ENCODE assay signal across 9 cellular contexts in the genomic region with DNA sequence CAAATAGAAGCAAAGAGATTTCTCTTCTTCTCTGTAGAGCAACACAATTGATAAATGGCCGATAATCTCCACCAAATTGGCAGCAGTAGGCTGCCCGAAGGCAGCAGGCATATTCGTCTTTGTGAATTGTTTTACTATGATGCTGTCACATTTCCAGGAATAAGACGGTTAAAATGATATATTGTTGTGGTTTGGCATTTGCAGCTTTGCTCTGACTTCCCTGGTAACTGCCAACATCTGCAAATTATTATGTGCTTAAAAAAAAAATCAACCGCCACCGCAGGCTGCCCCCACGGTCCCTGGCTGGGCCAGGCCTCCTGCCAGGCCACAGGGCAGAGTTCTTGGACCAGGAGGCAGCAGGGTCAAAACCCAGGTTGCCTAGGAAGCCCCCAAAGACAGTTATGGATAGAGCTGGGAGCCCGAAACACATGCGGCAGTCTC.
A peak's percentile ranks its signal among the peaks of the same experiment; 100 is the strongest.
DNase-seq lines count a peak whose midpoint lies in the region; ATAC-seq, FAIRE-seq and TF ChIP-seq lines count a peak whose summit lies in the region.
"Had no signal": no experiment of that assay in that cellular context is flagged by ENCODE, and none has a peak within 500 bp of the region (broad histone marks: within the 10 kb centered on the region; RNA-seq: fewer than 3 reads in every experiment).

No MANE protein-coding gene starts in this region.

- no peak for TF ChIP-seq POLR2A in endothelial cell of umbilical vein (IDR thresholded peaks at IDR 0.05; ENCODE audit: low read depth, low read length)
- TF ChIP-seq POLR2A in sigmoid colon (IDR thresholded peaks at IDR 0.05) = no peak

- POLR2A ChIA-PET in endothelial cell of umbilical vein (lab: Charles Lee) = no interaction called here

- H3K4me2 ChIP-seq in endothelial cell of umbilical vein (ENCODE audit: insufficient read depth, low read length) = no peak overlapping the region

- H3K27ac ChIP-seq in endothelial cell of umbilical vein (ENCODE audit: insufficient read depth, low read depth, low read length) (no peak overlapping the region), sigmoid colon (peak overlapping the region; percentile 60 to 79 (median 73))

- H3K4me3 ChIP-seq in endothelial cell of umbilical vein (replicated peaks in 1 of 3; ENCODE audit: insufficient read depth in 1 of 3, low read depth in 1 of 3, low read length in 3 of 3) (no peak overlapping the region), sigmoid colon (no peak overlapping the region)

- peak; percentile 90 for DNase-seq in GM03348 (ENCODE audit: low spot score)
- DNase-seq in NOMO-1 treated with dmso at 0.1 percent for 144 hours (lab: John Stamatoyannopoulos, UW; ENCODE audit: unreplicated experiment) = peak; percentile 92
- peak; percentile 80 for DNase-seq in endothelial cell of umbilical vein (ENCODE audit: low read depth, low spot score)
- no peak for DNase-seq in sigmoid colon
- DNase-seq in stimulated activated CD8-positive, alpha-beta memory T cell treated with anti-CD3 and anti-CD28 coated beads, Interleukin-4, amount 100 ng/mL, for 48 hours = no peak
- DNase-seq in nucleus accumbens (lab: John Stamatoyannopoulos, UW) = no peak
- no peak for DNase-seq in D721Med (ENCODE audit: insufficient read length, low spot score)

- no peaks in the 10 kb centered on the region for H3K36me3 ChIP-seq in endothelial cell of umbilical vein (ENCODE audit: control insufficient read depth in 2 of 2, extremely low read depth in 1 of 2, insufficient read depth in 2 of 2, low read length in 2 of 2)
- H3K36me3 ChIP-seq in sigmoid colon = no peaks in the 10 kb centered on the region

- H2AFZ ChIP-seq in endothelial cell of umbilical vein (ENCODE audit: low read depth, low read length) = no peak overlapping the region

- H3K79me2 ChIP-seq in endothelial cell of umbilical vein (ENCODE audit: control insufficient read depth, insufficient read depth, low read length) = no peaks in the 10 kb centered on the region

- H3K9me3 ChIP-seq in endothelial cell of umbilical vein (replicated peaks; ENCODE audit: control insufficient read depth, insufficient read depth, low read length) (no peaks in the 10 kb centered on the region), sigmoid colon (no peaks in the 10 kb centered on the region)

- TF ChIP-seq CTCF in endothelial cell of umbilical vein (IDR thresholded peaks at IDR 0.05; ENCODE audit: extremely low read depth in 1 of 2, insufficient read depth in 1 of 2, low read depth in 1 of 2, low read length in 2 of 2) = no peak
- TF ChIP-seq CTCF in sigmoid colon (IDR thresholded peaks at IDR 0.05) = no peak
- TF ChIP-seq CTCF in D721Med (IDR thresholded peaks at IDR 0.05; ENCODE audit: insufficient read depth, missing control alignments) = no peak

- peak in 1 of 4 donors; percentile 1 for TF ChIP-seq EP300 in sigmoid colon (IDR thresholded peaks at IDR 0.05)

- H3K27me3 ChIP-seq in endothelial cell of umbilical vein (ENCODE audit: control insufficient read depth in 2 of 2, insufficient read depth in 2 of 2, low read length in 2 of 2) (no peaks in the 10 kb centered on the region), sigmoid colon (no peaks in the 10 kb centered on the region)

- no peaks in the 10 kb centered on the region for H3K9me1 ChIP-seq in endothelial cell of umbilical vein (replicated peaks; ENCODE audit: control insufficient read depth, extremely low read depth, insufficient read depth, low read length)

- no TSS peak for BruUV-seq in endothelial cell of umbilical vein (replicated peaks; lab: Mats Ljungman, UMichigan)

- H4K20me1 ChIP-seq in endothelial cell of umbilical vein (replicated peaks; ENCODE audit: control insufficient read depth, extremely low read depth, insufficient read depth, low read length) = no peaks in the 10 kb centered on the region

- CTCF ChIA-PET in endothelial cell of umbilical vein (lab: Charles Lee) = interaction anchor here (0.7 kb wide), 1 partner anchor 19 kb away, joined by 3 read pairs; no protein-coding TSS in a partner anchor

- H3K9ac ChIP-seq in endothelial cell of umbilical vein (replicated peaks; ENCODE audit: extremely low read depth, insufficient read depth, low read length) = no peak overlapping the region

- ATAC-seq in GM18868 (IDR thresholded peaks at IDR 0.05; ENCODE audit: unreplicated experiment) = no peak
- ATAC-seq: HCT116 had no signal

- intact Hi-C loops in endothelial cell of umbilical vein (cut with micrococcal nuclease) = no loop called here
- intact Hi-C loops in sigmoid colon (cut with DNase I) = loop anchor here (5.0 kb wide), 1 partner anchor 178 kb away; a partner anchor contains a TSS

- peaks cover 14% of the 10 kb centered on the region for H3K4me1 ChIP-seq in endothelial cell of umbilical vein (ENCODE audit: control insufficient read depth, extremely low read depth, insufficient read depth, low read length)
- H3K4me1 ChIP-seq in sigmoid colon = peaks cover 0 to 61% (median 55%) of the 10 kb centered on the region in 4 donors

- dilution Hi-C loops in endothelial cell of umbilical vein (cut with MboI; ENCODE audit: extremely low pct_ligation_motif_present, low sequenced_read_pairs) = no loop called here

- FAIRE-seq in endothelial cell of umbilical vein (lab: Jason Lieb, UNC) (peak; percentile 74), D721Med (lab: Jason Lieb, UNC) (no peak)

- WGBS in sigmoid colon, 2 donors = 24 to 41% methylated on average over 9 of the region's 9 CpGs

TF ChIP-seq in endothelial cell of umbilical vein, 7 proteins besides CTCF, POLR2A, EP300 and RAD21:
- no peak for TF ChIP-seq MYC (IDR thresholded peaks at IDR 0.05; ENCODE audit: low read depth, low read length)
- no peak for TF ChIP-seq JUN (IDR thresholded peaks at IDR 0.05; ENCODE audit: borderline replicate concordance, insufficient read depth, insufficient read length, low read depth)
- no peak for TF ChIP-seq GATA2 (IDR thresholded peaks at IDR 0.05; ENCODE audit: insufficient read depth, insufficient read length, low read depth, low read length)
- no peak for TF ChIP-seq FOS (IDR thresholded peaks at IDR 0.05; ENCODE audit: borderline replicate concordance, insufficient read depth, low read length)
- TF ChIP-seq, protein P1, sequence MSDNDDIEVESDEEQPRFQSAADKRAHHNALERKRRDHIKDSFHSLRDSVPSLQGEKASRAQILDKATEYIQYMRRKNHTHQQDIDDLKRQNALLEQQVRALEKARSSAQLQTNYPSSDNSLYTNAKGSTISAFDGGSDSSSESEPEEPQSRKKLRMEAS (IDR thresholded peaks at IDR 0.05; ENCODE audit: insufficient read depth, insufficient read length) = no peak
- no peak for TF ChIP-seq POLR2AphosphoS5 (IDR thresholded peaks at IDR 0.05; ENCODE audit: insufficient read depth, low read depth, low read length)
- no peak for TF ChIP-seq EZH2 (IDR thresholded peaks at IDR 0.05; ENCODE audit: borderline replicate concordance, low read depth, low read length, severe bottlenecking)

Comparison
In these comparisons a context has a peak if more than half of its experiments do, and no peak if none do; other contexts are left out.
1. DNase-seq: peak in GM03348 (single experiment), NOMO-1 treated with dmso at 0.1 percent for 144 hours (single experiment) and endothelial cell of umbilical vein (single experiment); none in sigmoid colon (single experiment), stimulated activated CD8-positive, alpha-beta memory T cell treated with anti-CD3 and anti-CD28 coated beads, Interleukin-4, amount 100 ng/mL, for 48 hours (single experiment), nucleus accumbens (0 of 56) and D721Med (single experiment).